ENCODE assay signal across 1 cellular context in the genomic region with DNA sequence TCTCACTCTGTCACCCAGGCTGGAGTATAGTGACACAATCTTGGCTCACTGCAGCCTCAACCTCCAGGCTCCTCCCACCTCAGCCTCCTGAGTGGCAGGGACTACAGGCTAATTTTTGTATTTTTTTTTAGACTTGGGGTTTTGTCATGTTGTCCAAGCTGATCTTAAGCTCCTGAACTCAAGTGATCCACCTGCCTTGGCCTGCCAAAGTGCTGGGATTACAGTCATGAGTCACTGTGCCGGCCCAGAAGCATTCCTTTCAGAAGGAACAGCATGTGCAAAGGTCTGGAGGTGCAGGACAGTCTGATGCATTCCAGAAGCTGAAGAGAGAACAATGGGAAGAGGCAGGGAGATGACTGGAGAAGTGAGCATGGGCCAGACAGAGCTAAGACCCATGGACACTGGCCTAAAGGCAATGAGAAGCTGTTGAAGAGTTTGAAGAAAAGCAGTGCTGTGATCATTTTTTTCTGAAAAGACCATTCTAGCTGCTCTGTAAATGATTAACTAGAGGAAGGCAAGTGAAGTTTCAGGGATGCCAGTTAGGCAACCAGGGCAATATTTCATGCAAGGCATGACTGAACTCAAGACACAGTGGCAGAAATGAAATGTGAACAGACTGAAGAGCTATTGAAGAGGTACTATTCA.
TF ChIP-seq lines count a peak whose summit lies in the region.

No MANE protein-coding gene starts in this region.

TF ChIP-seq in HepG2, 621 proteins besides CTCF, POLR2A, EP300 and RAD21 (continued from another document):
- TF ChIP-seq, protein P1, sequence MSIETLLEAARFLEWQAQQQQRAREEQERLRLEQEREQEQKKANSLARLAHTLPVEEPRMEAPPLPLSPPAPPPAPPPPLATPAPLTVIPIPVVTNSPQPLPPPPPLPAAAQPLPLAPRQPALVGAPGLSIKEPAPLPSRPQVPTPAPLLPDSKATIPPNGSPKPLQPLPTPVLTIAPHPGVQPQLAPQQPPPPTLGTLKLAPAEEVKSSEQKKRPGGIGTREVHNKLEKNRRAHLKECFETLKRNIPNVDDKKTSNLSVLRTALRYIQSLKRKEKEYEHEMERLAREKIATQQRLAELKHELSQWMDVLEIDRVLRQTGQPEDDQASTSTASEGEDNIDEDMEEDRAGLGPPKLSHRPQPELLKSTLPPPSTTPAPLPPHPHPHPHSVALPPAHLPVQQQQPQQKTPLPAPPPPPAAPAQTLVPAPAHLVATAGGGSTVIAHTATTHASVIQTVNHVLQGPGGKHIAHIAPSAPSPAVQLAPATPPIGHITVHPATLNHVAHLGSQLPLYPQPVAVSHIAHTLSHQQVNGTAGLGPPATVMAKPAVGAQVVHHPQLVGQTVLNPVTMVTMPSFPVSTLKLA (IDR thresholded peaks at IDR 0.05) = no peak
- TF ChIP-seq, protein P2, sequence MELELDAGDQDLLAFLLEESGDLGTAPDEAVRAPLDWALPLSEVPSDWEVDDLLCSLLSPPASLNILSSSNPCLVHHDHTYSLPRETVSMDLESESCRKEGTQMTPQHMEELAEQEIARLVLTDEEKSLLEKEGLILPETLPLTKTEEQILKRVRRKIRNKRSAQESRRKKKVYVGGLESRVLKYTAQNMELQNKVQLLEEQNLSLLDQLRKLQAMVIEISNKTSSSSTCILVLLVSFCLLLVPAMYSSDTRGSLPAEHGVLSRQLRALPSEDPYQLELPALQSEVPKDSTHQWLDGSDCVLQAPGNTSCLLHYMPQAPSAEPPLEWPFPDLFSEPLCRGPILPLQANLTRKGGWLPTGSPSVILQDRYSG (CRISPR knock-in tag; IDR thresholded peaks at IDR 0.05) = no peak
- TF ChIP-seq CREB1 (IDR thresholded peaks at IDR 0.05) (no peak), CREB1 (CRISPR knock-in tag; IDR thresholded peaks at IDR 0.05) (0 out of 2 replicates have a peak, but pooled peaks have one; percentile 12), FIP1L1 (IDR thresholded peaks at IDR 0.05; ENCODE audit: borderline replicate concordance, insufficient read depth, low read depth, low read length) (0 out of 2 replicates have a peak, but pooled peaks have one; percentile 22), RBM22 (optimal IDR thresholded peaks at IDR 0.05; ENCODE audit: low read length) (no peak), PITX1 (CRISPR knock-in tag; IDR thresholded peaks at IDR 0.05) (peak; percentile 70; the same call in 1 of the 2 replicates), ZMYM3 (CRISPR knock-in tag; IDR thresholded peaks at IDR 0.05) (peak; percentile 95), KDM4B (CRISPR knock-in tag; IDR thresholded peaks at IDR 0.05) (no peak), GATAD2A (CRISPR knock-in tag; IDR thresholded peaks at IDR 0.05) (peak; percentile 62), KDM1A (CRISPR knock-in tag; IDR thresholded peaks at IDR 0.05) (peak; percentile 95), KDM2A (CRISPR knock-in tag; IDR thresholded peaks at IDR 0.05; ENCODE audit: borderline replicate concordance, low read depth) (0 out of 2 replicates have a peak, but pooled peaks have one; percentile 36), ZNF121 (CRISPR knock-in tag; IDR thresholded peaks at IDR 0.05) (peak; percentile 98), PRMT3 (CRISPR knock-in tag; IDR thresholded peaks at IDR 0.05; ENCODE audit: borderline replicate concordance, low read depth) (0 out of 2 replicates have a peak, but pooled peaks have one; percentile 63), EHMT2 (IDR thresholded peaks at IDR 0.05; ENCODE audit: borderline replicate concordance, low read depth, low read length) (peak; percentile 29; the same call in 1 of the 2 replicates), IKZF1 (IDR thresholded peaks at IDR 0.05) (no peak), TARDBP (CRISPR knock-in tag; IDR thresholded peaks at IDR 0.05) (peak; percentile 54; the same call in 1 of the 2 replicates), SOX5 (CRISPR knock-in tag; IDR thresholded peaks at IDR 0.05; ENCODE audit: borderline replicate concordance) (peak; percentile 44), RCOR2 (CRISPR knock-in tag; IDR thresholded peaks at IDR 0.05) (peak; percentile 62; the same call in 1 of the 2 replicates), SNAI1 (CRISPR knock-in tag; IDR thresholded peaks at IDR 0.05; ENCODE audit: borderline replicate concordance) (no peak), ZNF3 (CRISPR knock-in tag; IDR thresholded peaks at IDR 0.05) (0 out of 2 replicates have a peak, but pooled peaks have one; percentile 26), MED1 (CRISPR knock-in tag; IDR thresholded peaks at IDR 0.05) (0 out of 2 replicates have a peak, but pooled peaks have one; percentile 17), TEAD3 (CRISPR knock-in tag; optimal IDR thresholded peaks at IDR 0.05; ENCODE audit: borderline replicate concordance) (peak; percentile 93), ZFY (CRISPR knock-in tag; IDR thresholded peaks at IDR 0.05) (peak; percentile 45; the same call in 1 of the 2 replicates), JUNB (CRISPR knock-in tag; IDR thresholded peaks at IDR 0.05; ENCODE audit: borderline replicate concordance) (peak; percentile 49; the same call in 1 of the 2 replicates), CEBPB (IDR thresholded peaks at IDR 0.05; ENCODE audit: borderline replicate concordance, low read depth, low read length) (peak; percentile 86), FOSL2 (CRISPR knock-in tag; IDR thresholded peaks at IDR 0.05) (peak; percentile 96), LCORL (IDR thresholded peaks at IDR 0.05) (no peak), LCORL (CRISPR knock-in tag; IDR thresholded peaks at IDR 0.05) (no peak), PHF21A (CRISPR knock-in tag; IDR thresholded peaks at IDR 0.05) (peak; percentile 67; the same call in 1 of the 2 replicates), XRCC5 (optimal IDR thresholded peaks at IDR 0.05; ENCODE audit: low read length) (peak; percentile 73), SMC3 (IDR thresholded peaks at IDR 0.05; ENCODE audit: low read length) (0 out of 2 replicates have a peak, but pooled peaks have one; percentile 2), CBX5 (CRISPR knock-in tag; IDR thresholded peaks at IDR 0.05; ENCODE audit: borderline replicate concordance) (0 out of 2 replicates have a peak, but pooled peaks have one; percentile 66), ZC3H13 (CRISPR knock-in tag; IDR thresholded peaks at IDR 0.05) (no peak), SOX6 (IDR thresholded peaks at IDR 0.05) (no peak), SOX6 (CRISPR knock-in tag; IDR thresholded peaks at IDR 0.05) (peak; percentile 75), SOX13 (IDR thresholded peaks at IDR 0.05) (no peak), SOX13 (CRISPR knock-in tag; conservative IDR thresholded peaks at IDR 0.05 in 1 of 2, IDR thresholded peaks at IDR 0.05 in 1 of 2) (peak in 1 of 2 experiments; percentile 77; a peak in 2 of 4 replicates), ISL2 (CRISPR knock-in tag; IDR thresholded peaks at IDR 0.05) (peak; percentile 0; the same call in 1 of the 2 replicates), RXRA (CRISPR knock-in tag; IDR thresholded peaks at IDR 0.05) (peak; percentile 47; the same call in 1 of the 2 replicates), THAP11 (CRISPR knock-in tag; IDR thresholded peaks at IDR 0.05) (peak; percentile 23; the same call in 1 of the 2 replicates)
- TF ChIP-seq, protein P3, sequence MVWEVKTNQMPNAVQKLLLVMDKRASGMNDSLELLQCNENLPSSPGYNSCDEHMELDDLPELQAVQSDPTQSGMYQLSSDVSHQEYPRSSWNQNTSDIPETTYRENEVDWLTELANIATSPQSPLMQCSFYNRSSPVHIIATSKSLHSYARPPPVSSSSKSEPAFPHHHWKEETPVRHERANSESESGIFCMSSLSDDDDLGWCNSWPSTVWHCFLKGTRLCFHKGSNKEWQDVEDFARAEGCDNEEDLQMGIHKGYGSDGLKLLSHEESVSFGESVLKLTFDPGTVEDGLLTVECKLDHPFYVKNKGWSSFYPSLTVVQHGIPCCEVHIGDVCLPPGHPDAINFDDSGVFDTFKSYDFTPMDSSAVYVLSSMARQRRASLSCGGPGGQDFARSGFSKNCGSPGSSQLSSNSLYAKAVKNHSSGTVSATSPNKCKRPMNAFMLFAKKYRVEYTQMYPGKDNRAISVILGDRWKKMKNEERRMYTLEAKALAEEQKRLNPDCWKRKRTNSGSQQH (CRISPR knock-in tag; IDR thresholded peaks at IDR 0.05; ENCODE audit: low read depth) = 0 out of 2 replicates have a peak, but pooled peaks have one; percentile 49
- TF ChIP-seq, protein P4, sequence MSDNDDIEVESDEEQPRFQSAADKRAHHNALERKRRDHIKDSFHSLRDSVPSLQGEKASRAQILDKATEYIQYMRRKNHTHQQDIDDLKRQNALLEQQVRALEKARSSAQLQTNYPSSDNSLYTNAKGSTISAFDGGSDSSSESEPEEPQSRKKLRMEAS (IDR thresholded peaks at IDR 0.05) = peak; percentile 39; the same call in 1 of the 2 replicates
- TF ChIP-seq, protein P5, sequence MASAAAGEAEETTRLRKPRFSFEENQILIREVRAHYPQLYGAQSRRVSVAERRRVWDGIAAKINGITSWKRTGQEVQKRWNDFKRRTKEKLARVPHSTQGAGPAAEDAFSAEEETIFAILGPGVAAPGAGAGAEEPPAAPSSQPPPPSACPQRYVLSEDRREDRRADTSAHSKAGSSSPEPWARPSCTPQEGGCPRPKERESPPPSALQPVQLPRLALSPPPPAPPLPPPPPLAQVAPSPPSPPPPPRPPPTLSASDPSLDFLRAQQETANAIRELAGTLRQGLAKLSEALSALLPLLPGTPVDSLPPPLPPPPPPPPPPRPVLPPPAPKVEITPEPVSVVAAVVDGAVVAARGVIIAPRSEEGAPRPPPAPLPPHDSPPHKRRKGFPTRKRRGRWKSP (CRISPR knock-in tag; IDR thresholded peaks at IDR 0.05) = 0 out of 2 replicates have a peak, but pooled peaks have one; percentile 34
- TF ChIP-seq, protein P6, sequence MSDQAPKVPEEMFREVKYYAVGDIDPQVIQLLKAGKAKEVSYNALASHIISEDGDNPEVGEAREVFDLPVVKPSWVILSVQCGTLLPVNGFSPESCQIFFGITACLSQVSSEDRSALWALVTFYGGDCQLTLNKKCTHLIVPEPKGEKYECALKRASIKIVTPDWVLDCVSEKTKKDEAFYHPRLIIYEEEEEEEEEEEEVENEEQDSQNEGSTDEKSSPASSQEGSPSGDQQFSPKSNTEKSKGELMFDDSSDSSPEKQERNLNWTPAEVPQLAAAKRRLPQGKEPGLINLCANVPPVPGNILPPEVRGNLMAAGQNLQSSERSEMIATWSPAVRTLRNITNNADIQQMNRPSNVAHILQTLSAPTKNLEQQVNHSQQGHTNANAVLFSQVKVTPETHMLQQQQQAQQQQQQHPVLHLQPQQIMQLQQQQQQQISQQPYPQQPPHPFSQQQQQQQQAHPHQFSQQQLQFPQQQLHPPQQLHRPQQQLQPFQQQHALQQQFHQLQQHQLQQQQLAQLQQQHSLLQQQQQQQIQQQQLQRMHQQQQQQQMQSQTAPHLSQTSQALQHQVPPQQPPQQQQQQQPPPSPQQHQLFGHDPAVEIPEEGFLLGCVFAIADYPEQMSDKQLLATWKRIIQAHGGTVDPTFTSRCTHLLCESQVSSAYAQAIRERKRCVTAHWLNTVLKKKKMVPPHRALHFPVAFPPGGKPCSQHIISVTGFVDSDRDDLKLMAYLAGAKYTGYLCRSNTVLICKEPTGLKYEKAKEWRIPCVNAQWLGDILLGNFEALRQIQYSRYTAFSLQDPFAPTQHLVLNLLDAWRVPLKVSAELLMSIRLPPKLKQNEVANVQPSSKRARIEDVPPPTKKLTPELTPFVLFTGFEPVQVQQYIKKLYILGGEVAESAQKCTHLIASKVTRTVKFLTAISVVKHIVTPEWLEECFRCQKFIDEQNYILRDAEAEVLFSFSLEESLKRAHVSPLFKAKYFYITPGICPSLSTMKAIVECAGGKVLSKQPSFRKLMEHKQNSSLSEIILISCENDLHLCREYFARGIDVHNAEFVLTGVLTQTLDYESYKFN (CRISPR knock-in tag; conservative IDR thresholded peaks at IDR 0.05) = peak; percentile 51
- TF ChIP-seq, protein P7, sequence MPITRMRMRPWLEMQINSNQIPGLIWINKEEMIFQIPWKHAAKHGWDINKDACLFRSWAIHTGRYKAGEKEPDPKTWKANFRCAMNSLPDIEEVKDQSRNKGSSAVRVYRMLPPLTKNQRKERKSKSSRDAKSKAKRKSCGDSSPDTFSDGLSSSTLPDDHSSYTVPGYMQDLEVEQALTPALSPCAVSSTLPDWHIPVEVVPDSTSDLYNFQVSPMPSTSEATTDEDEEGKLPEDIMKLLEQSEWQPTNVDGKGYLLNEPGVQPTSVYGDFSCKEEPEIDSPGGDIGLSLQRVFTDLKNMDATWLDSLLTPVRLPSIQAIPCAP (CRISPR knock-in tag; IDR thresholded peaks at IDR 0.05; ENCODE audit: low read depth) = no peak
- TF ChIP-seq, protein P8, sequence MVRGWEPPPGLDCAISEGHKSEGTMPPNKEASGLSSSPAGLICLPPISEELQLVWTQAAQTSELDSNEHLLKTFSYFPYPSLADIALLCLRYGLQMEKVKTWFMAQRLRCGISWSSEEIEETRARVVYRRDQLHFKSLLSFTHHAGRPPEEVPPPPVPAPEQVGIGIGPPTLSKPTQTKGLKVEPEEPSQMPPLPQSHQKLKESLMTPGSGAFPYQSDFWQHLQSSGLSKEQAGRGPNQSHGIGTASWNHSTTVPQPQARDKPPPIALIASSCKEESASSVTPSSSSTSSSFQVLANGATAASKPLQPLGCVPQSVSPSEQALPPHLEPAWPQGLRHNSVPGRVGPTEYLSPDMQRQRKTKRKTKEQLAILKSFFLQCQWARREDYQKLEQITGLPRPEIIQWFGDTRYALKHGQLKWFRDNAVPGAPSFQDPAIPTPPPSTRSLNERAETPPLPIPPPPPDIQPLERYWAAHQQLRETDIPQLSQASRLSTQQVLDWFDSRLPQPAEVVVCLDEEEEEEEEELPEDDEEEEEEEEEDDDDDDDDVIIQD (CRISPR knock-in tag; IDR thresholded peaks at IDR 0.05; ENCODE audit: low read depth) = 0 out of 2 replicates have a peak, but pooled peaks have one; percentile 16
- TF ChIP-seq, protein P9, sequence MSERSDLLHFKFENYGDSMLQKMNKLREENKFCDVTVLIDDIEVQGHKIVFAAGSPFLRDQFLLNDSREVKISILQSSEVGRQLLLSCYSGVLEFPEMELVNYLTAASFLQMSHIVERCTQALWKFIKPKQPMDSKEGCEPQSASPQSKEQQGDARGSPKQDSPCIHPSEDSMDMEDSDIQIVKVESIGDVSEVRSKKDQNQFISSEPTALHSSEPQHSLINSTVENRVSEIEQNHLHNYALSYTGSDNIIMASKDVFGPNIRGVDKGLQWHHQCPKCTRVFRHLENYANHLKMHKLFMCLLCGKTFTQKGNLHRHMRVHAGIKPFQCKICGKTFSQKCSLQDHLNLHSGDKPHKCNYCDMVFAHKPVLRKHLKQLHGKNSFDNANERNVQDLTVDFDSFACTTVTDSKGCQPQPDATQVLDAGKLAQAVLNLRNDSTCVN (CRISPR knock-in tag; IDR thresholded peaks at IDR 0.05; ENCODE audit: borderline replicate concordance) = peak; percentile 84
- TF ChIP-seq, protein P10, sequence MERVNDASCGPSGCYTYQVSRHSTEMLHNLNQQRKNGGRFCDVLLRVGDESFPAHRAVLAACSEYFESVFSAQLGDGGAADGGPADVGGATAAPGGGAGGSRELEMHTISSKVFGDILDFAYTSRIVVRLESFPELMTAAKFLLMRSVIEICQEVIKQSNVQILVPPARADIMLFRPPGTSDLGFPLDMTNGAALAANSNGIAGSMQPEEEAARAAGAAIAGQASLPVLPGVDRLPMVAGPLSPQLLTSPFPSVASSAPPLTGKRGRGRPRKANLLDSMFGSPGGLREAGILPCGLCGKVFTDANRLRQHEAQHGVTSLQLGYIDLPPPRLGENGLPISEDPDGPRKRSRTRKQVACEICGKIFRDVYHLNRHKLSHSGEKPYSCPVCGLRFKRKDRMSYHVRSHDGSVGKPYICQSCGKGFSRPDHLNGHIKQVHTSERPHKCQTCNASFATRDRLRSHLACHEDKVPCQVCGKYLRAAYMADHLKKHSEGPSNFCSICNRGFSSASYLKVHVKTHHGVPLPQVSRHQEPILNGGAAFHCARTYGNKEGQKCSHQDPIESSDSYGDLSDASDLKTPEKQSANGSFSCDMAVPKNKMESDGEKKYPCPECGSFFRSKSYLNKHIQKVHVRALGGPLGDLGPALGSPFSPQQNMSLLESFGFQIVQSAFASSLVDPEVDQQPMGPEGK (CRISPR knock-in tag; IDR thresholded peaks at IDR 0.05) = peak; percentile 39; the same call in 1 of the 2 replicates
